Comparison of ENCODE assay signal across 13 cellular contexts in the genomic region with DNA sequence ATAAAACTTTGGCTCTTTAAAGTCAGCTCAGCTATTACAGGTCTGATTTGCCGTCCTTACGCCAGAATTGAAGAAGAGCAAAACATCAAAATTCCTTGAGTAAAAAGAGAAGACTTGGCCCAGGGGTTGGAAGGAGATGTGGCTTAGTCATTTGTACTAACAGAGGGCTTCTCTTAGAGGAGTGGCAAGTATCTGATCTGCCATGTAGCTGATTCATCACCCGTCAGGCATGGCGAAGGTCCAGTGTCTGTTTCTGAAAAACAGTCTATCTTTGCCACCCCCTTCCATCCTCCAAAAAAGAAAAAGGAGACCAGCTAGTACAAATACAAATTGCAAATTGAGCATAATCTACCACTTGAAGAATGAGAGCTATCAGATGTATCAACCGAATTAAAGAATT.
DNase-seq lines count a peak whose midpoint lies in the region; TF ChIP-seq lines count a peak whose summit lies in the region.
"Had no signal": no experiment of that assay in that cellular context is flagged by ENCODE, and none has a peak within 500 bp of the region (broad histone marks: within the 10 kb centered on the region; RNA-seq: fewer than 3 reads in every experiment).

No MANE protein-coding gene starts in this region.

- TF ChIP-seq CTCF in AG04450 (IDR thresholded peaks at IDR 0.05; ENCODE audit: low read depth, low read length) (no peak), neural progenitor cell (IDR thresholded peaks at IDR 0.05) (no peak)

- no peak overlapping the region for H3K9ac ChIP-seq in neural progenitor cell

- POLR2A ChIA-PET in AG04450 (lab: Yijun Ruan, JAX), result interaction anchor here (0.5 to 0.6 kb wide), 2 partner anchors 35 to 52 kb away, joined by 3 to 6 read pairs; no protein-coding TSS in a partner anchor

- H3K27me3 ChIP-seq in AG04450 (ENCODE audit: control insufficient read depth, insufficient read depth, low read length), result no peaks in the 10 kb centered on the region
- H3K27me3 ChIP-seq in neural progenitor cell, result no peaks in the 10 kb centered on the region

- no peak overlapping the region for H3K27ac Mint-ChIP-seq in neural progenitor cell
- H3K27ac Mint-ChIP-seq: endodermal cell had no signal

- H3K36me3 Mint-ChIP-seq in neural progenitor cell, result peaks cover 25% of the 10 kb centered on the region

- H3K4me1 ChIP-seq in mesodermal cell (ENCODE audit: control insufficient read depth, insufficient read depth, low read length, poor library complexity, severe bottlenecking) (peaks cover 3% of the 10 kb centered on the region), neural progenitor cell (no peaks in the 10 kb centered on the region)

- H2AFZ ChIP-seq in neural progenitor cell (replicated peaks), result no peak overlapping the region

- no peaks in the 10 kb centered on the region for H3K9me3 Mint-ChIP-seq in neural progenitor cell
- H3K9me3 Mint-ChIP-seq: endodermal cell had no signal

- 92 to 95% methylated on average over 2 to 4 of the region's 5 CpGs for WGBS in mesodermal cell (ENCODE audit: insufficient coverage in 2 of 2), 2 experiments

- H3K9me3 ChIP-seq in AG04450 (ENCODE audit: control insufficient read depth, insufficient read depth, low read length), result no peaks in the 10 kb centered on the region
- no peaks in the 10 kb centered on the region for H3K9me3 ChIP-seq in mesodermal cell (ENCODE audit: control insufficient read depth, low read length)
- H3K9me3 ChIP-seq in neural progenitor cell (ENCODE audit: low read depth), result no peaks in the 10 kb centered on the region
- H3K9me3 ChIP-seq: thoracic aorta had no signal

- CTCF ChIA-PET in AG04450 (lab: Charles Lee), result interaction anchor here (0.7 to 2.5 kb wide), 5 partner anchors 13 to 235 kb away, joined by 4 to 9 read pairs (median 4); partner anchors contain the start of gene RAD52

- H3K27ac ChIP-seq in AG04450 (ENCODE audit: low read depth, low read length), result no peak overlapping the region
- peak overlapping the region; percentile 3 for H3K27ac ChIP-seq in mesodermal cell (ENCODE audit: low read depth, low read length, severe bottlenecking)
- no peak overlapping the region for H3K27ac ChIP-seq in neural progenitor cell

- H3K4me3 Mint-ChIP-seq in neural progenitor cell, result no peak overlapping the region
- H3K4me3 Mint-ChIP-seq: endodermal cell had no signal

- H4K20me1 ChIP-seq in neural progenitor cell (ENCODE audit: low read depth), result no peaks in the 10 kb centered on the region

- no peaks in the 10 kb centered on the region for H3F3A ChIP-seq in neural progenitor cell (ENCODE audit: low read depth)

- DNase-seq in AG04450 (ENCODE audit: low read depth, low spot score) (peak; percentile 42), HS-27A (ENCODE audit: low read depth) (peak; percentile 68), dedifferentiated amniotic fluid mesenchymal stem cell (ENCODE audit: extremely low spot score) (peak; percentile 75), cerebellar nuclear complex (lab: John Stamatoyannopoulos, UW) (no peak), neural progenitor cell (ENCODE audit: low spot score) (no peak), NCI-H345 (lab: John Stamatoyannopoulos, UW) (no peak), NCI-H748 treated with DMSO at 0.1 percent for 48 hours (lab: John Stamatoyannopoulos, UW) (no peak)
- DNase-seq: endodermal cell; NCI-H69; stimulated activated CD4-positive, alpha-beta T cell treated with anti-CD3 and anti-CD28 coated beads, Interleukin-2, amount 100 ng/mL, for 24 hours; T-helper 2 cell had no signal

- H3K36me3 ChIP-seq in mesodermal cell (ENCODE audit: control insufficient read depth, insufficient read depth, low read length), result peaks cover 47% of the 10 kb centered on the region
- peaks cover 29% of the 10 kb centered on the region for H3K36me3 ChIP-seq in neural progenitor cell

- H3K4me3 ChIP-seq in AG04450 (ENCODE audit: low read depth, low read length) (no peak overlapping the region), mesodermal cell (ENCODE audit: extremely low read depth, insufficient read depth, low read length, poor library complexity, severe bottlenecking) (no peak overlapping the region), neural progenitor cell (no peak overlapping the region)
- H3K4me3 ChIP-seq: thoracic aorta had no signal

- no peak overlapping the region for H3K4me2 ChIP-seq in neural progenitor cell

- H3K27me3 Mint-ChIP-seq in neural progenitor cell (ENCODE audit: insufficient read depth, low read depth), result no peaks in the 10 kb centered on the region

- peaks cover 14% of the 10 kb centered on the region for H3K79me2 ChIP-seq in neural progenitor cell (ENCODE audit: low read depth)

- H3K4me1 Mint-ChIP-seq in neural progenitor cell, result peaks cover 3% of the 10 kb centered on the region
- H3K4me1 Mint-ChIP-seq: endodermal cell had no signal

Comparison
In these comparisons a context has a peak if more than half of its experiments do, and no peak if none do; other contexts are left out.
1. DNase-seq: peak in AG04450 (single experiment), HS-27A (single experiment) and dedifferentiated amniotic fluid mesenchymal stem cell (single experiment); none in cerebellar nuclear complex (0 of 2), neural progenitor cell (single experiment), NCI-H345 (single experiment) and NCI-H748 treated with DMSO at 0.1 percent for 48 hours (single experiment).